Comparison of ENCODE assay signal across 1 cellular context in genomic region chr3:138351916-138352555, GRCh38.
TF ChIP-seq lines count a peak whose summit lies in the region.

No MANE protein-coding gene starts in this region.

TF ChIP-seq in H1, 55 proteins besides CTCF, POLR2A, EP300 and RAD21:
- TF ChIP-seq RBBP5 (IDR thresholded peaks at IDR 0.05; ENCODE audit: borderline replicate concordance, low read depth, low read length), result no peak
- no peak for TF ChIP-seq USF2 (IDR thresholded peaks at IDR 0.05; ENCODE audit: low read length)
- no peak for TF ChIP-seq HDAC6 (IDR thresholded peaks at IDR 0.05; ENCODE audit: low read depth, low read length)
- no peak for TF ChIP-seq TAF7 (optimal IDR thresholded peaks at IDR 0.05; ENCODE audit: borderline replicate concordance, low read depth, low read length)
- no peak for TF ChIP-seq SUZ12 (IDR thresholded peaks at IDR 0.05; ENCODE audit: low read length)
- no peak for TF ChIP-seq BACH1 (IDR thresholded peaks at IDR 0.05; ENCODE audit: low read length)
